In the genomic region with DNA sequence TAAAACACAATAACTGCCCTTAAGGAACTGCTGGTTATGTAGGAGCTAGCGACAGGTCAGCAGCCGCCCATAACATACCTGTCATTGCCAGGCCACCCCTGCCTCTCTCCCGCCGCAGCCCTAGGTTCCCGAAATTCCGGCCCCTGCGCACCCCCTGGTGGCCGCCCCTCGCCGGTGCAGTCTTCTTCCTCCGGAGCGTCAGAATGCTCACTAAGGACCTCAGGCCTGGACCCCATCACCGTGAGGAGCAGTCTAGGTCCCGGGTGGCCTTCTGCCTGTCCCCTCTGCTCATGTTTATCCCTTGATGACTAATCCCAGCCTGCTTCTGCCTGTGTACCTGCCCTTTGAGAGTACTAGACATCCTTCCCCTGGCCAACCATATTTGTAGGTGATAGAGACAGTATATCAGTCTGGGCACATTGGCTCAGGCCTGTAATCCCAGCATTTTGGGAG, we compare ENCODE assay signal across 8 cellular contexts.
DNase-seq lines count a peak whose midpoint lies in the region; ATAC-seq and TF ChIP-seq lines count a peak whose summit lies in the region.

No MANE protein-coding gene starts in this region.

- peak overlapping the region in 7 of 8 donors; percentile 0 to 70 (median 31) for H3K4me3 Mint-ChIP-seq in CD4-positive, alpha-beta memory T cell
- peak overlapping the region; percentile 43 for H3K4me3 Mint-ChIP-seq in stimulated activated naive CD8-positive, alpha-beta T cell treated with anti-CD3 and anti-CD28 coated beads, Interleukin-15, Interleukin-2, amounts not matched to agents 100 ng/mL and 50 ng/mL, for 24 hours

- intact Hi-C loops in CD4-positive, alpha-beta memory T cell (cut with micrococcal nuclease): loop anchor here (1.0 to 5.0 kb wide), 4 partner anchors 286 to 826 kb away; no protein-coding TSS in a partner anchor

- no peaks in the 10 kb centered on the region for H3K9me3 ChIP-seq in CD4-positive, alpha-beta memory T cell (ENCODE audit: control insufficient read depth in 1 of 2, low read length in 2 of 2)
- H3K9me3 ChIP-seq in neural cell (ENCODE audit: low read length): no peaks in the 10 kb centered on the region

- peak; percentile 61 for TF ChIP-seq RAD21 in neural cell (conservative IDR thresholded peaks at IDR 0.05)

- peak; percentile 85 for ATAC-seq in GM19372 (IDR thresholded peaks at IDR 0.05; ENCODE audit: low read depth, unreplicated experiment)
- ATAC-seq in HG03439 (IDR thresholded peaks at IDR 0.05; ENCODE audit: unreplicated experiment): peak; percentile 94
- ATAC-seq in esophagus mucosa: peak; percentile 67

- no peaks in the 10 kb centered on the region for H3K9me2 ChIP-seq in neural cell (ENCODE audit: insufficient read depth, low read length)

- CTCF ChIA-PET in CD4-positive, alpha-beta memory T cell (lab: Charles Lee; ENCODE audit: partially characterized antibody): interaction anchor here (0.7 to 3.3 kb wide), 31 partner anchors 9 to 721 kb away, joined by 3 to 31 read pairs (median 3); a partner anchor contains a TSS

- TF ChIP-seq EP300 in neural cell (conservative IDR thresholded peaks at IDR 0.05; ENCODE audit: poor library complexity, severe bottlenecking): no peak

- H3K36me3 ChIP-seq in CD4-positive, alpha-beta memory T cell (ENCODE audit: insufficient read depth, low read length): no peaks in the 10 kb centered on the region
- H3K36me3 ChIP-seq in neural cell (ENCODE audit: insufficient read depth, low read length): no peaks in the 10 kb centered on the region

- peaks cover 6 to 7% (median 6%) of the 10 kb centered on the region in 4 donors for H3K4me1 Mint-ChIP-seq in CD4-positive, alpha-beta memory T cell
- H3K4me1 Mint-ChIP-seq in stimulated activated naive CD8-positive, alpha-beta T cell treated with anti-CD3 and anti-CD28 coated beads, Interleukin-15, Interleukin-2, amounts not matched to agents 100 ng/mL and 50 ng/mL, for 24 hours (ENCODE audit: low read depth): peaks cover 6% of the 10 kb centered on the region

- H4K20me1 ChIP-seq in neural cell (ENCODE audit: insufficient read depth): no peaks in the 10 kb centered on the region

- H3K27me3 ChIP-seq in CD4-positive, alpha-beta memory T cell (ENCODE audit: insufficient read depth, low read length): no peaks in the 10 kb centered on the region
- H3K27me3 ChIP-seq in neural cell (ENCODE audit: insufficient read depth, low read depth, low read length): no peaks in the 10 kb centered on the region

- no peaks in the 10 kb centered on the region for H3K9me3 Mint-ChIP-seq in CD4-positive, alpha-beta memory T cell
- no peaks in the 10 kb centered on the region for H3K9me3 Mint-ChIP-seq in stimulated activated naive CD8-positive, alpha-beta T cell treated with anti-CD3 and anti-CD28 coated beads, Interleukin-15, Interleukin-2, amounts not matched to agents 100 ng/mL and 50 ng/mL, for 24 hours

- POLR2A ChIA-PET in CD4-positive, alpha-beta memory T cell (lab: Charles Lee; ENCODE audit: partially characterized antibody): interaction anchor here (1.2 kb wide), 1 partner anchor 264 kb away, joined by 3 read pairs; no protein-coding TSS in a partner anchor

- no peaks in the 10 kb centered on the region for H3F3A ChIP-seq in neural cell (ENCODE audit: insufficient read depth, low read length, poor library complexity, severe bottlenecking)

- H3K36me3 Mint-ChIP-seq in CD4-positive, alpha-beta memory T cell: no peaks in the 10 kb centered on the region
- H3K36me3 Mint-ChIP-seq in stimulated activated naive CD8-positive, alpha-beta T cell treated with anti-CD3 and anti-CD28 coated beads, Interleukin-15, Interleukin-2, amounts not matched to agents 100 ng/mL and 50 ng/mL, for 24 hours (ENCODE audit: low read depth): no peaks in the 10 kb centered on the region

- peak overlapping the region in 1 of 2 donors; percentile 7 for H3K4me3 ChIP-seq in CD4-positive, alpha-beta memory T cell (ENCODE audit: low read length in 2 of 2)
- no peak overlapping the region for H3K4me3 ChIP-seq in neural cell (ENCODE audit: low read length)

- peaks cover 1 to 3% of the 10 kb centered on the region in 2 donors for H3K27me3 Mint-ChIP-seq in CD4-positive, alpha-beta memory T cell
- H3K27me3 Mint-ChIP-seq in stimulated activated naive CD8-positive, alpha-beta T cell treated with anti-CD3 and anti-CD28 coated beads, Interleukin-15, Interleukin-2, amounts not matched to agents 100 ng/mL and 50 ng/mL, for 24 hours: no peaks in the 10 kb centered on the region

- peak; percentile 64 to 76 (median 68) for DNase-seq in CD4-positive, alpha-beta memory T cell
- peak; percentile 54 to 61 for DNase-seq in NOMO-1 (lab: John Stamatoyannopoulos, UW; ENCODE audit: unreplicated experiment in 2 of 2)
- peak; percentile 48 for DNase-seq in activated CD8-positive, alpha-beta memory T cell treated with anti-CD3 and anti-CD28 coated beads, Interleukin-2, amount 50 U/mL, for 24 hours (ENCODE audit: extremely low read depth)

- no peak overlapping the region for H3K9ac ChIP-seq in neural cell (ENCODE audit: low read length)

- TF ChIP-seq CTCF in neural cell (IDR thresholded peaks at IDR 0.05; ENCODE audit: poor library complexity, severe bottlenecking): peak; percentile 65

- no peak overlapping the region for H3K4me2 ChIP-seq in neural cell (ENCODE audit: low read length)

- H3K27ac ChIP-seq in CD4-positive, alpha-beta memory T cell (ENCODE audit: low read depth, low read length): no peak overlapping the region
- H3K27ac ChIP-seq in neural cell (ENCODE audit: low read length): no peak overlapping the region

- no peak overlapping the region for H2AFZ ChIP-seq in neural cell (ENCODE audit: low read depth, low read length)

- H3K4me1 ChIP-seq in CD4-positive, alpha-beta memory T cell (ENCODE audit: insufficient read depth, low read length): peaks cover 8% of the 10 kb centered on the region

- peak overlapping the region in 3 of 7 donors; percentile 23 to 48 (median 26) for H3K27ac Mint-ChIP-seq in CD4-positive, alpha-beta memory T cell
- peak overlapping the region; percentile 58 for H3K27ac Mint-ChIP-seq in stimulated activated naive CD8-positive, alpha-beta T cell treated with anti-CD3 and anti-CD28 coated beads, Interleukin-15, Interleukin-2, amounts not matched to agents 100 ng/mL and 50 ng/mL, for 24 hours

- H3K79me2 ChIP-seq in neural cell (replicated peaks; ENCODE audit: insufficient read depth, low read length): no peaks in the 10 kb centered on the region

TF ChIP-seq in neural cell, 6 proteins besides CTCF, POLR2A, EP300 and RAD21:
- no peak for TF ChIP-seq EZH2 (IDR thresholded peaks at IDR 0.05; ENCODE audit: borderline replicate concordance, insufficient read depth, low read length, poor library complexity, severe bottlenecking)
- TF ChIP-seq, protein P1, sequence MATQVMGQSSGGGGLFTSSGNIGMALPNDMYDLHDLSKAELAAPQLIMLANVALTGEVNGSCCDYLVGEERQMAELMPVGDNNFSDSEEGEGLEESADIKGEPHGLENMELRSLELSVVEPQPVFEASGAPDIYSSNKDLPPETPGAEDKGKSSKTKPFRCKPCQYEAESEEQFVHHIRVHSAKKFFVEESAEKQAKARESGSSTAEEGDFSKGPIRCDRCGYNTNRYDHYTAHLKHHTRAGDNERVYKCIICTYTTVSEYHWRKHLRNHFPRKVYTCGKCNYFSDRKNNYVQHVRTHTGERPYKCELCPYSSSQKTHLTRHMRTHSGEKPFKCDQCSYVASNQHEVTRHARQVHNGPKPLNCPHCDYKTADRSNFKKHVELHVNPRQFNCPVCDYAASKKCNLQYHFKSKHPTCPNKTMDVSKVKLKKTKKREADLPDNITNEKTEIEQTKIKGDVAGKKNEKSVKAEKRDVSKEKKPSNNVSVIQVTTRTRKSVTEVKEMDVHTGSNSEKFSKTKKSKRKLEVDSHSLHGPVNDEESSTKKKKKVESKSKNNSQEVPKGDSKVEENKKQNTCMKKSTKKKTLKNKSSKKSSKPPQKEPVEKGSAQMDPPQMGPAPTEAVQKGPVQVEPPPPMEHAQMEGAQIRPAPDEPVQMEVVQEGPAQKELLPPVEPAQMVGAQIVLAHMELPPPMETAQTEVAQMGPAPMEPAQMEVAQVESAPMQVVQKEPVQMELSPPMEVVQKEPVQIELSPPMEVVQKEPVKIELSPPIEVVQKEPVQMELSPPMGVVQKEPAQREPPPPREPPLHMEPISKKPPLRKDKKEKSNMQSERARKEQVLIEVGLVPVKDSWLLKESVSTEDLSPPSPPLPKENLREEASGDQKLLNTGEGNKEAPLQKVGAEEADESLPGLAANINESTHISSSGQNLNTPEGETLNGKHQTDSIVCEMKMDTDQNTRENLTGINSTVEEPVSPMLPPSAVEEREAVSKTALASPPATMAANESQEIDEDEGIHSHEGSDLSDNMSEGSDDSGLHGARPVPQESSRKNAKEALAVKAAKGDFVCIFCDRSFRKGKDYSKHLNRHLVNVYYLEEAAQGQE (IDR thresholded peaks at IDR 0.05; ENCODE audit: borderline replicate concordance): no peak
- TF ChIP-seq SMC3 (conservative IDR thresholded peaks at IDR 0.05; ENCODE audit: poor library complexity): peak; percentile 68
- TF ChIP-seq TAF1 (IDR thresholded peaks at IDR 0.05; ENCODE audit: low read depth): no peak
TF ChIP-seq in neural cell: peak in this region for 1.
